20 cellular contexts compared by ENCODE assay signal in the genomic region with DNA sequence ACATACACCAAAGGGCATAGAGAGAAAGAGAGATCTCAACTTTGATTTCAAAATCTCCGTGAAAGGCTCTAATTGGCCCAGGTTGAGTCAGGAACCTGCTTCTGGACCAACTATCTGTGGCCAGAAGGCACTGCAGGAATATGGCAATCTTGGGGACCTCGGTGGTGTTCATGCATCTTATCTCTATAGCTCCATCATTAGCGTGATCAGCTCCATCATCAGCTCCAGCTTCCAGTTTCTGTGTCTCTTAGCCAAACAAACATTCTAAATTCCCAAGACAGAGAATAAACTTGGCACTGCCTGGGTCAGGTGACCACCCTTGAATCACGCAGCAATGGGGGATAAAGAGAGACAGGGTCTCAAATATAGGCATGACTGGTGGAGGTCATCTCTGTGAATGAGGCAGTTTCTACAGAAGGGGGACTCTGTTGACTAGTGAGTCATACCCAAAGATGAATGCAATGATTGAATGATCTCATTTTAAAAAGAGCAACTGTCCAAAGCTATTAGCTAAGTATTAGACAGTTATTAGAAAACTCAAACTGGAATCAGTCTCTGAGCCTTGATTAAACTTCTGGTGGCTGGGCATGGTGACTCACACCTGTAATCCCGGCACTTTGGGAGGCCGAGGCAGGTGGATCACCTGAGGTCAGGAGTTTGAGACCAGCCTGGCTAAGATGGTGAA. TPM values are rescaled to one million over a fixed set of nuclear protein-coding genes. Genes with fewer than 3 reads are reported as not detected.
DNase-seq lines count a peak whose midpoint lies in the region; ATAC-seq and TF ChIP-seq lines count a peak whose summit lies in the region.
"Had no signal": no experiment of that assay in that cellular context is flagged by ENCODE, and none has a peak within 500 bp of the region (broad histone marks: within the 10 kb centered on the region; RNA-seq: fewer than 3 reads in every experiment).

No MANE protein-coding gene starts in this region.

- H4K20me1 ChIP-seq in SK-N-SH (ENCODE audit: insufficient read depth): no peaks in the 10 kb centered on the region

- no peaks in the 10 kb centered on the region for H3K36me3 ChIP-seq in CD8-positive, alpha-beta T cell (ENCODE audit: insufficient read depth, low read length)
- H3K36me3 ChIP-seq in SK-N-SH (replicated peaks in 1 of 2; ENCODE audit: control insufficient read depth in 1 of 2, insufficient read depth in 2 of 2, low read length in 1 of 2): peaks cover 16 to 22% of the 10 kb centered on the region in 2 experiments
- H3K36me3 ChIP-seq in spleen: peaks cover 0 to 18% (median 0%) of the 10 kb centered on the region in 6 donors
- H3K36me3 ChIP-seq: ascending aorta, vagina had no signal

- POLR2A ChIA-PET in CD8-positive, alpha-beta T cell (lab: Charles Lee): interaction anchor here (0.7 to 1.0 kb wide), 2 partner anchors 10 to 17 kb away, joined by 3 read pairs; no protein-coding TSS in a partner anchor
- POLR2A ChIA-PET in SK-N-SH (lab: Yijun Ruan, JAX): no interaction called here

- H3K9ac ChIP-seq in SK-N-SH: no peak overlapping the region

- intact Hi-C loops in CD8-positive, alpha-beta T cell (cut with DNase I, micrococcal nuclease): loop anchor here in 1 of 2 experiments (10.0 kb wide), 1 partner anchor 741 kb away; a partner anchor contains a TSS
- intact Hi-C loops in spleen (cut with DNase I; ENCODE audit: low total_unique reads): no loop called here

- H3K9me3 ChIP-seq in CD8-positive, alpha-beta T cell (ENCODE audit: low read length): no peaks in the 10 kb centered on the region
- H3K9me3 ChIP-seq in SK-N-SH (no peaks in the 10 kb centered on the region), spleen (no peaks in the 10 kb centered on the region)
- H3K9me3 ChIP-seq: ascending aorta, testis, vagina had no signal

- TF ChIP-seq POLR2A in erythroblast (IDR thresholded peaks at IDR 0.05; ENCODE audit: low read length): peak; percentile 25
- no peak for TF ChIP-seq POLR2A in spleen (IDR thresholded peaks at IDR 0.05)

- H2AFZ ChIP-seq in SK-N-SH (ENCODE audit: low read depth): no peak overlapping the region

- peaks cover 37% of the 10 kb centered on the region for H3K4me1 Mint-ChIP-seq in CD8-positive, alpha-beta T cell (ENCODE audit: low read depth)

- H3K4me1 ChIP-seq in CD8-positive, alpha-beta T cell (ENCODE audit: insufficient read depth, low read length): peaks cover 14% of the 10 kb centered on the region
- H3K4me1 ChIP-seq in SK-N-SH (ENCODE audit: control insufficient read depth in 1 of 2, insufficient read depth in 2 of 2, low read depth in 1 of 2, low read length in 1 of 2) (peaks cover 7 to 10% of the 10 kb centered on the region in 2 experiments; a peak in 2 of 4 replicates), spleen (peaks cover 0 to 51% (median 28%) of the 10 kb centered on the region in 6 donors)

- no peak for DNase-seq in CD8-positive, alpha-beta T cell
- DNase-seq in SK-N-SH: no peak
- DNase-seq in erythroblast (lab: John Stamatoyannopoulos, UW): no peak
- no peak for DNase-seq in spleen
- DNase-seq in ACHN: no peak
- DNase-seq in NCI-H2171 treated with DMSO at 0.1 percent for 48 hours (lab: John Stamatoyannopoulos, UW): no peak
- no peak for DNase-seq in DMS 273 treated with DMSO at 0.1 percent for 48 hours (lab: John Stamatoyannopoulos, UW)
- DNase-seq: activated CD4-positive, alpha-beta T cell treated with anti-CD3 and anti-CD28 coated beads, Interleukin-2, amount 50 U/mL, for 1 hour; activated CD8-positive, alpha-beta memory T cell treated with anti-CD3 and anti-CD28 coated beads, Interleukin-2, amount 10 ng/mL, durations not matched to agents 7 days and 5 days; dorsolateral prefrontal cortex; mammary epithelial cell; NCI-H187; NCI-H526 treated with DMSO at 0.1 percent for 48 hours; small intestine; stimulated activated CD4-positive, alpha-beta T cell treated with anti-CD3 and anti-CD28 coated beads, Interleukin-2, amount 100 ng/mL, for 24 hours; testis; WERI-Rb-1 had no signal

- TF ChIP-seq RAD21 in SK-N-SH (IDR thresholded peaks at IDR 0.05; ENCODE audit: low read length): no peak

- no peak for TF ChIP-seq CTCF in CD8-positive, alpha-beta T cell (IDR thresholded peaks at IDR 0.05)
- no peak for TF ChIP-seq CTCF in SK-N-SH (IDR thresholded peaks at IDR 0.05)
- no peak for TF ChIP-seq CTCF in spleen (IDR thresholded peaks at IDR 0.05 in 8 of 11, conservative IDR thresholded peaks at IDR 0.05 in 3 of 11)

- CTCF ChIA-PET in CD8-positive, alpha-beta T cell (lab: Charles Lee): interaction anchor here (0.6 to 1.5 kb wide), 5 partner anchors 15 to 460 kb away, joined by 3 to 6 read pairs (median 3); no protein-coding TSS in a partner anchor
- CTCF ChIA-PET in SK-N-SH (lab: Yijun Ruan, JAX): interaction anchor here (0.6 to 2.8 kb wide), 6 partner anchors 9 to 386 kb away, joined by 3 to 9 read pairs (median 4); a partner anchor contains a TSS

- no peaks in the 10 kb centered on the region for H3K27me3 Mint-ChIP-seq in CD8-positive, alpha-beta T cell (ENCODE audit: low read depth)
- H3K27me3 Mint-ChIP-seq: activated CD8-positive, alpha-beta memory T cell treated with anti-CD3 and anti-CD28 coated beads, Interleukin-2, amount 10 ng/mL, durations not matched to agents 7 days and 5 days; activated naive CD4-positive, alpha-beta T cell treated with anti-CD3 and anti-CD28 coated beads, Interleukin-2, amount 50 U/mL, for 24 hours had no signal

- H3K9me2 ChIP-seq in SK-N-SH: no peaks in the 10 kb centered on the region

- H3K9me3 Mint-ChIP-seq in CD8-positive, alpha-beta T cell: no peaks in the 10 kb centered on the region
- H3K9me3 Mint-ChIP-seq: activated naive CD4-positive, alpha-beta T cell treated with anti-CD3 and anti-CD28 coated beads, Interleukin-2, amount 50 U/mL, for 24 hours had no signal

- H3F3A ChIP-seq in SK-N-SH (replicated peaks; ENCODE audit: insufficient read depth): peaks cover 10% of the 10 kb centered on the region

- peaks cover 23% of the 10 kb centered on the region for H3K79me2 ChIP-seq in SK-N-SH (ENCODE audit: insufficient read depth)

- peak overlapping the region; percentile 45 for H3K27ac Mint-ChIP-seq in CD8-positive, alpha-beta T cell
- H3K27ac Mint-ChIP-seq: activated CD8-positive, alpha-beta memory T cell treated with anti-CD3 and anti-CD28 coated beads, Interleukin-2, amount 10 ng/mL, durations not matched to agents 7 days and 5 days had no signal

- no peak overlapping the region for H3K4me3 Mint-ChIP-seq in CD8-positive, alpha-beta T cell
- H3K4me3 Mint-ChIP-seq: activated CD8-positive, alpha-beta memory T cell treated with anti-CD3 and anti-CD28 coated beads, Interleukin-2, amount 10 ng/mL, durations not matched to agents 7 days and 5 days; activated naive CD4-positive, alpha-beta T cell treated with anti-CD3 and anti-CD28 coated beads, Interleukin-2, amount 50 U/mL, for 24 hours had no signal

- no peak for TF ChIP-seq EP300 in SK-N-SH (IDR thresholded peaks at IDR 0.05; ENCODE audit: borderline replicate concordance in 1 of 2, low read depth in 1 of 2, low read length in 1 of 2)

- no peak for ATAC-seq in CD8-positive, alpha-beta T cell
- ATAC-seq: activated CD8-positive, alpha-beta memory T cell treated with anti-CD3 and anti-CD28 coated beads, Interleukin-2, amount 10 ng/mL, durations not matched to agents 7 days and 5 days had no signal

- no peaks in the 10 kb centered on the region for H3K27me3 ChIP-seq in CD8-positive, alpha-beta T cell (ENCODE audit: insufficient read depth, low read length)
- H3K27me3 ChIP-seq in SK-N-SH (ENCODE audit: insufficient read depth): no peaks in the 10 kb centered on the region
- no peaks in the 10 kb centered on the region for H3K27me3 ChIP-seq in spleen (replicated peaks in 1 of 7)
- H3K27me3 ChIP-seq: ascending aorta, dorsolateral prefrontal cortex, testis, vagina had no signal

- no peak overlapping the region for H3K4me3 ChIP-seq in CD8-positive, alpha-beta T cell (ENCODE audit: low read depth, low read length)
- no peak overlapping the region for H3K4me3 ChIP-seq in SK-N-SH (ENCODE audit: low read depth in 2 of 2, low read length in 1 of 2)
- no peak overlapping the region for H3K4me3 ChIP-seq in spleen
- H3K4me3 ChIP-seq: ascending aorta, dorsolateral prefrontal cortex, testis, vagina had no signal

- H3K36me3 Mint-ChIP-seq in CD8-positive, alpha-beta T cell: peaks cover 20% of the 10 kb centered on the region

- H3K27ac ChIP-seq in CD8-positive, alpha-beta T cell (ENCODE audit: low read depth, low read length): no peak overlapping the region
- H3K27ac ChIP-seq in SK-N-SH (ENCODE audit: low read depth in 2 of 2, low read length in 1 of 2): no peak overlapping the region
- peak overlapping the region in 5 of 8 donors; percentile 24 to 64 (median 46) for H3K27ac ChIP-seq in spleen
- H3K27ac ChIP-seq: ascending aorta, testis, vagina, WERI-Rb-1 had no signal

- no peak overlapping the region for H3K4me2 ChIP-seq in SK-N-SH

- 84% methylated on average over 6 of the region's 6 CpGs for WGBS in SK-N-SH (ENCODE audit: low lambda C conversion rate)
- 92 to 95% (median 93%) methylated on average over 6 of the region's 6 CpGs for WGBS in spleen, 5 donors

- in situ Hi-C loops in ACHN (cut with HindIII; ENCODE audit: low pct_ligation_motif_present, low pct_unique_long_range_greater_than_20kb, low sequenced_read_pairs): no loop called here

TF ChIP-seq in SK-N-SH, 30 proteins besides CTCF, POLR2A, EP300 and RAD21 (continues in another document):
- TF ChIP-seq MEF2A (IDR thresholded peaks at IDR 0.05; ENCODE audit: borderline replicate concordance, low read depth) (no peak), RFX5 (IDR thresholded peaks at IDR 0.05; ENCODE audit: low read length) (no peak), FOSL2 (IDR thresholded peaks at IDR 0.05; ENCODE audit: borderline replicate concordance, low read depth) (peak; percentile 24; the same call in 1 of the 2 replicates)
- TF ChIP-seq, protein P1, sequence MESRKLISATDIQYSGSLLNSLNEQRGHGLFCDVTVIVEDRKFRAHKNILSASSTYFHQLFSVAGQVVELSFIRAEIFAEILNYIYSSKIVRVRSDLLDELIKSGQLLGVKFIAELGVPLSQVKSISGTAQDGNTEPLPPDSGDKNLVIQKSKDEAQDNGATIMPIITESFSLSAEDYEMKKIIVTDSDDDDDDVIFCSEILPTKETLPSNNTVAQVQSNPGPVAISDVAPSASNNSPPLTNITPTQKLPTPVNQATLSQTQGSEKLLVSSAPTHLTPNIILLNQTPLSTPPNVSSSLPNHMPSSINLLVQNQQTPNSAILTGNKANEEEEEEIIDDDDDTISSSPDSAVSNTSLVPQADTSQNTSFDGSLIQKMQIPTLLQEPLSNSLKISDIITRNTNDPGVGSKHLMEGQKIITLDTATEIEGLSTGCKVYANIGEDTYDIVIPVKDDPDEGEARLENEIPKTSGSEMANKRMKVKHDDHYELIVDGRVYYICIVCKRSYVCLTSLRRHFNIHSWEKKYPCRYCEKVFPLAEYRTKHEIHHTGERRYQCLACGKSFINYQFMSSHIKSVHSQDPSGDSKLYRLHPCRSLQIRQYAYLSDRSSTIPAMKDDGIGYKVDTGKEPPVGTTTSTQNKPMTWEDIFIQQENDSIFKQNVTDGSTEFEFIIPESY (IDR thresholded peaks at IDR 0.05; ENCODE audit: borderline replicate concordance, low read depth): no peak

RNA-seq across cellular contexts. Expression of a gene that starts 5.4 kb away (rescaled TPM):
- total RNA-seq in CD8-positive, alpha-beta T cell: 10 to 100 TPM; 31.9 to 34.9 TPM
- polyA plus RNA-seq in SK-N-SH (2012; rRNA removed) (10.9 and 16.9 TPM in 2 replicates), spleen (10 to 100 TPM in 1 of 3 donors, 1 to 10 TPM in 2; 6.7 to 11.6 (median 8.8) TPM)
- 6.8 and 10.2 TPM in 2 replicates for polyA plus RNA-seq in SK-N-SH (2012; cell fraction: cytosol; rRNA removed)
- polyA plus RNA-seq in SK-N-SH (2012; cell fraction: nucleus; rRNA removed): 34.0 and 53.6 TPM in 2 replicates
- total RNA-seq in spleen: 10 to 100 TPM; 14.7 to 27.9 (median 25.4) TPM

Comparison
In these comparisons a context has a peak if more than half of its experiments do, and no peak if none do; other contexts are left out.
1. H3K27ac ChIP-seq: peak in spleen (5 of 8); none in CD8-positive, alpha-beta T cell (single experiment) and SK-N-SH (0 of 2).